In the genomic region with DNA sequence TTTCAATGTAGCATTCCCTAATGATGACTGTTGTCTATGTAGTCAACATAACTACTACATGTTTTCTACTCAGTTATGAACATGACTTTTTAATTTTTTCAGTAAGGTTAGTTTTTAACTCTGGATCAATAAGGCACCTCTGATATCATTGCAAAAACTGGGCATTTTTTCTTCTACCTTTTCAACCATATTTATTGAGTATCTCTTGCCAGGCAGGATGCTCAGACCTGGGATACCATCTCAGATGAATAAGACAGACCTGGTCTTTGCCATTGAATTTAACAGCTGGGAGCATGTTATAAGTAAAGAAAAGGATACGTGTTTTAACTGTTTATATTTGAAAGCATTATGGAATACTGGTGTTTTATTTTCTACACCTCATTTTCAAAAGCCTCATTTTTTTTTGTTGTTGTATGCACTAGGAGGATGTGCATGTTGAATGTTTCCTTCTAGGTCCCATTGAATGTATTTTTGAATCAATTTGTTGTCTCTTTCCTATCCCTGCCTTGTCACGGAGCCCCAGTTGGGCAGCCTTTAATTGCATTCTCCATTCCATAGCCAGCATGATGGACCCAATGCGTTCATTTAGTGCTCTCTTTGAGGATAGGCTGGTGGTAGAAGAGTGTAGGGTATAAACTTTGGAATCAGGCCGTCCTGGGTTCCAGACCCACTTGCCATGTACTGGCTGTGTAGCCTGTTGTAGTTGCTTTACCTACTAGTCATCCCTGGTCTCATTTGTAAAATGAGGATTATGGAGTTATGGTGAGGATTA, we compare ENCODE assay signal across 12 cellular contexts. TPM values are rescaled to one million over a fixed set of nuclear protein-coding genes. Genes with fewer than 3 reads are reported as not detected.
DNase-seq lines count a peak whose midpoint lies in the region; ATAC-seq and TF ChIP-seq lines count a peak whose summit lies in the region.
"Had no signal": no experiment of that assay in that cellular context is flagged by ENCODE, and none has a peak within 500 bp of the region (broad histone marks: within the 10 kb centered on the region; RNA-seq: fewer than 3 reads in every experiment).

No MANE protein-coding gene starts in this region.

- H3K9me2 ChIP-seq in SK-N-SH = no peaks in the 10 kb centered on the region

- H3K9me3 Mint-ChIP-seq in activated naive CD4-positive, alpha-beta T cell treated with anti-CD3 and anti-CD28 coated beads, Interleukin-2, amount 50 U/mL, for 72 hours = no peaks in the 10 kb centered on the region
- H3K9me3 Mint-ChIP-seq in immature natural killer cell = no peaks in the 10 kb centered on the region
- no peaks in the 10 kb centered on the region for H3K9me3 Mint-ChIP-seq in stimulated activated memory B cell treated with anti-CD40 and anti-IgM and Interleukin-4, amounts not matched to agents 10 μg/mL and 1 μg/mL and 100 μg/mL, for 72 hours

- H3K4me1 Mint-ChIP-seq in immature natural killer cell = peaks cover 84 to 87% of the 10 kb centered on the region in 2 donors
- H3K4me1 Mint-ChIP-seq in stimulated activated memory B cell treated with anti-CD40 and anti-IgM and Interleukin-4, amounts not matched to agents 10 μg/mL and 1 μg/mL and 100 μg/mL, for 72 hours = peaks cover 77% of the 10 kb centered on the region

- peaks cover 85% of the 10 kb centered on the region for H3K79me2 ChIP-seq in SK-N-SH (ENCODE audit: insufficient read depth)

- POLR2A ChIA-PET in SK-N-SH (lab: Yijun Ruan, JAX) = no interaction called here

- H3K36me3 ChIP-seq in SK-N-SH (replicated peaks in 1 of 2; ENCODE audit: control insufficient read depth in 1 of 2, insufficient read depth in 2 of 2, low read length in 1 of 2) = peaks cover 0 to 15% of the 10 kb centered on the region in 2 experiments

- no peak overlapping the region for H2AFZ ChIP-seq in SK-N-SH (ENCODE audit: low read depth)

- peaks cover 7 to 24% (median 8%) of the 10 kb centered on the region in 3 donors for H3K27me3 Mint-ChIP-seq in immature natural killer cell (ENCODE audit: low read depth in 3 of 3)
- H3K27me3 Mint-ChIP-seq in stimulated activated memory B cell treated with anti-CD40 and anti-IgM and Interleukin-4, amounts not matched to agents 10 μg/mL and 1 μg/mL and 100 μg/mL, for 72 hours = no peaks in the 10 kb centered on the region

- H3K27ac ChIP-seq in SK-N-SH (ENCODE audit: low read depth in 2 of 2, low read length in 1 of 2) = peak overlapping the region in 1 of 2 experiments; percentile 48; a peak in 1 of 4 replicates
- H3K27ac ChIP-seq: 22Rv1 had no signal

- no peak overlapping the region for H3K9ac ChIP-seq in SK-N-SH

- peaks cover 35 to 70% of the 10 kb centered on the region in 2 donors for H3K36me3 Mint-ChIP-seq in activated naive CD4-positive, alpha-beta T cell treated with anti-CD3 and anti-CD28 coated beads, Interleukin-2, amount 50 U/mL, for 72 hours
- H3K36me3 Mint-ChIP-seq in immature natural killer cell = no peaks in the 10 kb centered on the region
- peaks cover 25% of the 10 kb centered on the region for H3K36me3 Mint-ChIP-seq in stimulated activated memory B cell treated with anti-CD40 and anti-IgM and Interleukin-4, amounts not matched to agents 10 μg/mL and 1 μg/mL and 100 μg/mL, for 72 hours

- peaks cover 4 to 55% of the 10 kb centered on the region in 2 experiments for H3K4me1 ChIP-seq in SK-N-SH (ENCODE audit: control insufficient read depth in 1 of 2, insufficient read depth in 2 of 2, low read depth in 1 of 2, low read length in 1 of 2)

- peak overlapping the region in 1 of 2 experiments; percentile 59; a peak in 2 of 4 replicates for H3K4me3 ChIP-seq in SK-N-SH (ENCODE audit: low read depth in 2 of 2, low read length in 1 of 2)

- peak overlapping the region; percentile 97 to 100 for H3K27ac Mint-ChIP-seq in activated naive CD4-positive, alpha-beta T cell treated with anti-CD3 and anti-CD28 coated beads, Interleukin-2, amount 50 U/mL, for 72 hours
- H3K27ac Mint-ChIP-seq in immature natural killer cell = peak overlapping the region; percentile 84 to 98 (median 90)
- peak overlapping the region; percentile 87 for H3K27ac Mint-ChIP-seq in stimulated activated memory B cell treated with anti-CD40 and anti-IgM and Interleukin-4, amounts not matched to agents 10 μg/mL and 1 μg/mL and 100 μg/mL, for 72 hours

- DNase-seq in SK-N-SH = no peak
- DNase-seq in activated naive CD4-positive, alpha-beta T cell treated with anti-CD3 and anti-CD28 coated beads, Interleukin-2, amount 50 U/mL, for 72 hours (ENCODE audit: low spot score in 2 of 2) = no peak
- DNase-seq in immature natural killer cell = no peak
- DNase-seq in hypothalamus (lab: John Stamatoyannopoulos, UW) = no peak
- no peak for DNase-seq in D341Med (ENCODE audit: low spot score)
- DNase-seq: activated CD8-positive, alpha-beta memory T cell treated with anti-CD3 and anti-CD28 coated beads, Interleukin-2, amount 50 U/mL, for 4 hours; SHP77 treated with DMSO at 0.1 percent for 48 hours had no signal

- TF ChIP-seq RAD21 in SK-N-SH (IDR thresholded peaks at IDR 0.05; ENCODE audit: low read length) = no peak

- peaks cover 33% of the 10 kb centered on the region for H3F3A ChIP-seq in SK-N-SH (replicated peaks; ENCODE audit: insufficient read depth)

- no peaks in the 10 kb centered on the region for H3K27me3 ChIP-seq in SK-N-SH (ENCODE audit: insufficient read depth)

- H3K4me3 Mint-ChIP-seq in immature natural killer cell = peak overlapping the region; percentile 94 to 99 (median 98)
- peak overlapping the region; percentile 68 for H3K4me3 Mint-ChIP-seq in stimulated activated memory B cell treated with anti-CD40 and anti-IgM and Interleukin-4, amounts not matched to agents 10 μg/mL and 1 μg/mL and 100 μg/mL, for 72 hours

- no peak for ATAC-seq in SK-N-SH treated with all-trans-retinoic acid at 6 μM for 48 hours
- ATAC-seq in activated naive CD4-positive, alpha-beta T cell treated with anti-CD3 and anti-CD28 coated beads, Interleukin-2, amount 50 U/mL, for 72 hours = peak in 1 of 2 donors; percentile 1
- no peak for ATAC-seq in stimulated activated memory B cell treated with anti-CD40 and anti-IgM and Interleukin-4, amounts not matched to agents 10 μg/mL and 1 μg/mL and 100 μg/mL, for 72 hours
- ATAC-seq in GM18502 (IDR thresholded peaks at IDR 0.05; ENCODE audit: poor library complexity, unreplicated experiment) = no peak

- no peak for TF ChIP-seq CTCF in SK-N-SH (IDR thresholded peaks at IDR 0.05)

- peak overlapping the region; percentile 71 for H3K4me2 ChIP-seq in SK-N-SH

- no peak for TF ChIP-seq EP300 in SK-N-SH (IDR thresholded peaks at IDR 0.05; ENCODE audit: borderline replicate concordance in 1 of 2, low read depth in 1 of 2, low read length in 1 of 2)

- no peaks in the 10 kb centered on the region for H3K9me3 ChIP-seq in SK-N-SH

- WGBS in SK-N-SH (ENCODE audit: low lambda C conversion rate) = 88% methylated on average over 4 of the region's 4 CpGs

- peaks cover 41% of the 10 kb centered on the region for H4K20me1 ChIP-seq in SK-N-SH (ENCODE audit: insufficient read depth)

- CTCF ChIA-PET in SK-N-SH (lab: Yijun Ruan, JAX) = interaction anchor here (1.0 to 1.1 kb wide), 2 partner anchors 12 to 19 kb away, joined by 3 read pairs; no protein-coding TSS in a partner anchor

TF ChIP-seq in SK-N-SH, 30 proteins besides CTCF, POLR2A, EP300 and RAD21:
- TF ChIP-seq RCOR1 (IDR thresholded peaks at IDR 0.05; ENCODE audit: low read length) (no peak), MEF2A (IDR thresholded peaks at IDR 0.05; ENCODE audit: borderline replicate concordance, low read depth) (no peak), RXRA (IDR thresholded peaks at IDR 0.05; ENCODE audit: borderline replicate concordance, low read depth) (no peak), CHD2 (IDR thresholded peaks at IDR 0.05; ENCODE audit: low read length, partially characterized antibody) (no peak), FOSL2 (IDR thresholded peaks at IDR 0.05; ENCODE audit: borderline replicate concordance, low read depth) (no peak), FOXM1 (IDR thresholded peaks at IDR 0.05; ENCODE audit: low read depth) (no peak), GATA2 (CRISPR knock-in tag; IDR thresholded peaks at IDR 0.05) (no peak)
TF ChIP-seq in SK-N-SH: peak in this region for 0.

TF ChIP-seq in SK-N-SH treated with all-trans-retinoic acid at 6 μM for 48 hours, 23 proteins besides CTCF, POLR2A, EP300 and RAD21 (continues in another document):
- no peak for TF ChIP-seq ZNF8 (CRISPR knock-in tag; IDR thresholded peaks at IDR 0.05)
- no peak for TF ChIP-seq PPARA (CRISPR knock-in tag; IDR thresholded peaks at IDR 0.05; ENCODE audit: borderline replicate concordance)
- TF ChIP-seq ZFP3 (CRISPR knock-in tag; IDR thresholded peaks at IDR 0.05) = no peak
- no peak for TF ChIP-seq CSRNP3 (CRISPR knock-in tag; IDR thresholded peaks at IDR 0.05)
- TF ChIP-seq ESRRG (CRISPR knock-in tag; IDR thresholded peaks at IDR 0.05) = no peak
- TF ChIP-seq BACH2 (CRISPR knock-in tag; IDR thresholded peaks at IDR 0.05; ENCODE audit: borderline replicate concordance) = no peak
- no peak for TF ChIP-seq TOX (CRISPR knock-in tag; IDR thresholded peaks at IDR 0.05; ENCODE audit: borderline replicate concordance)

RNA-seq across cellular contexts. Expression of gene TGFBR2, which starts 3.7 kb away (rescaled TPM):
- polyA plus RNA-seq in SK-N-SH (2012; rRNA removed) (48.3 and 58.9 TPM in 2 replicates), immature natural killer cell (100 to 1,000 TPM in 1 of 3 donors, 10 to 100 TPM in 2; 36.8 to 101 (median 43.6) TPM)
- polyA plus RNA-seq in SK-N-SH (2012; cell fraction: cytosol; rRNA removed) = 54.7 and 67.3 TPM in 2 replicates
- polyA plus RNA-seq in SK-N-SH (2012; cell fraction: nucleus; rRNA removed) = 24.2 and 33.6 TPM in 2 replicates
- total RNA-seq in activated naive CD4-positive, alpha-beta T cell treated with anti-CD3 and anti-CD28 coated beads, Interleukin-2, amount 50 U/mL, for 72 hours = 10 to 100 TPM; 45.0 to 74.1 TPM
- polyA plus RNA-seq: neural cell had no signal
